ENCODE assay signal across 27 cellular contexts in genomic region chr11:63369165-63369970, GRCh38. TPM values are rescaled to one million over a fixed set of nuclear protein-coding genes. Genes with fewer than 3 reads are reported as not detected.
"Had no signal": no experiment of that assay in that cellular context is flagged by ENCODE, and none has a peak within 500 bp of the region (broad histone marks: within the 10 kb centered on the region; RNA-seq: fewer than 3 reads in every experiment).

TSS of gene SLC22A9 (plus strand) at chr11:63369785. CDS start at chr11:63370057, 272 bp downstream.

- H3K27ac ChIP-seq: dorsolateral prefrontal cortex, left lung, lower lobe of right lung, parathyroid adenoma, psoas muscle, thoracic aorta, transverse colon had no signal

- H3K27ac Mint-ChIP-seq: memory B cell; mesothelial cell of epicardium; nephron; stimulated activated naive B cell treated with anti-CD40 and anti-IgM and Interleukin-4, amounts not matched to agents 10 μg/mL and 1 μg/mL and 100 μg/mL, for 72 hours; stimulated activated naive CD8-positive, alpha-beta T cell treated with anti-CD3 and anti-CD28 coated beads, Interleukin-15, amount 100 ng/mL, for 72 hours had no signal

- H3K36me3 ChIP-seq: left lung, lower lobe of right lung, thoracic aorta, transverse colon had no signal

- H3K9me3 Mint-ChIP-seq: memory B cell; mesothelial cell of epicardium; nephron; stimulated activated naive B cell treated with anti-CD40 and anti-IgM and Interleukin-4, amounts not matched to agents 10 μg/mL and 1 μg/mL and 100 μg/mL, for 72 hours; stimulated activated naive CD8-positive, alpha-beta T cell treated with anti-CD3 and anti-CD28 coated beads, Interleukin-15, amount 100 ng/mL, for 72 hours had no signal

- H3K27me3 ChIP-seq: transverse colon had no signal

- ATAC-seq: left lung; lower lobe of right lung; psoas muscle; sciatic nerve; stimulated activated naive B cell treated with anti-CD40 and anti-IgM and Interleukin-4, amounts not matched to agents 10 μg/mL and 1 μg/mL and 100 μg/mL, for 72 hours; stimulated activated naive CD8-positive, alpha-beta T cell treated with anti-CD3 and anti-CD28 coated beads, Interleukin-15, amount 100 ng/mL, for 72 hours had no signal

- H3K4me1 ChIP-seq: left lung, lower lobe of right lung, parathyroid adenoma, psoas muscle, transverse colon had no signal

- DNase-seq: cortex of kidney; dorsolateral prefrontal cortex; effector CD8-positive, alpha-beta T cell; foreskin melanocyte; head of caudate nucleus; hippocampal formation; left lung; lower lobe of right lung; occipital lobe; psoas muscle; retina; stimulated activated CD4-positive, alpha-beta T cell treated with anti-CD3 and anti-CD28 coated beads, Interleukin-2, amount 100 ng/mL, for 24 hours; stimulated activated CD4-positive, alpha-beta T cell treated with anti-CD3 and anti-CD28 coated beads, Interleukin-4, amount 100 ng/mL, for 4 hours; stimulated activated naive B cell treated with anti-CD40 and anti-IgM and Interleukin-4, amounts not matched to agents 10 μg/mL and 1 μg/mL and 100 μg/mL, for 72 hours; stimulated activated naive CD8-positive, alpha-beta T cell treated with anti-CD3 and anti-CD28 coated beads, Interleukin-15, amount 100 ng/mL, for 72 hours; transverse colon had no signal

- H3K4me3 Mint-ChIP-seq: memory B cell; mesothelial cell of epicardium; nephron; stimulated activated naive B cell treated with anti-CD40 and anti-IgM and Interleukin-4, amounts not matched to agents 10 μg/mL and 1 μg/mL and 100 μg/mL, for 72 hours; stimulated activated naive CD8-positive, alpha-beta T cell treated with anti-CD3 and anti-CD28 coated beads, Interleukin-15, amount 100 ng/mL, for 72 hours had no signal

- H3K9me3 ChIP-seq: left lung, lower lobe of right lung, psoas muscle, thoracic aorta, transverse colon had no signal

- H3K36me3 Mint-ChIP-seq: memory B cell; mesothelial cell of epicardium; stimulated activated naive B cell treated with anti-CD40 and anti-IgM and Interleukin-4, amounts not matched to agents 10 μg/mL and 1 μg/mL and 100 μg/mL, for 72 hours had no signal

- H3K4me1 Mint-ChIP-seq: memory B cell; mesothelial cell of epicardium; nephron; stimulated activated naive B cell treated with anti-CD40 and anti-IgM and Interleukin-4, amounts not matched to agents 10 μg/mL and 1 μg/mL and 100 μg/mL, for 72 hours; stimulated activated naive CD8-positive, alpha-beta T cell treated with anti-CD3 and anti-CD28 coated beads, Interleukin-15, amount 100 ng/mL, for 72 hours had no signal

- H3K4me3 ChIP-seq: dorsolateral prefrontal cortex, left lung, lower lobe of right lung, psoas muscle, thoracic aorta, transverse colon had no signal

RNA-seq across cellular contexts. Expression of gene SLC22A9, which starts in this region (rescaled TPM):
- total RNA-seq: chondrocyte, kidney epithelial cell, left lung, lower lobe of right lung, mesothelial cell of epicardium, occipital lobe, psoas muscle, sciatic nerve, skeletal muscle tissue, subcutaneous adipose tissue, thoracic aorta, transverse colon, urinary bladder had no signal
